ENCODE assay signal across 1 cellular context in the genomic region with DNA sequence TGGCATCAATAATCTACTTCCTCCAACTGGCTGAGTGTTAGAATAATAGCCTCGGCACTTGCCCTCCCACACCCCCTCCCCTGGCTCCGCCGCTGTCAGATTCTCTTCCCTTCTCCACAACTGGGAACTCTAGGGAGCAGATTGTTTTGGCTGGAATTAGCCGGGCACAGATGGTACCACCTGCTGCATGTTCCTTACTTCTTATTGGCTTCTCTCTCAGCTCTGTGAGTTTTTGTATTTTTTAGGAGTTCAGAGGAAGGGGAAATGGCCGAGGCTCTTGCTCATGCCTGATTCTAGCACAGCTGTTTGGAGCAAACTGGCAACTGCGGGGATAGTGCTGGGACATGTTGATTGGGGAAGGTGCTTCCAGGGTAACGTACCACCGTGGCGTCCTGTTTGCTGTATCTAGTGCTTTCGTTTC.
TF ChIP-seq lines count a peak whose summit lies in the region.

No MANE protein-coding gene starts in this region.

TF ChIP-seq in GM23338, 12 proteins besides CTCF, POLR2A, EP300 and RAD21 (continued from another document):
- TF ChIP-seq, protein P1, sequence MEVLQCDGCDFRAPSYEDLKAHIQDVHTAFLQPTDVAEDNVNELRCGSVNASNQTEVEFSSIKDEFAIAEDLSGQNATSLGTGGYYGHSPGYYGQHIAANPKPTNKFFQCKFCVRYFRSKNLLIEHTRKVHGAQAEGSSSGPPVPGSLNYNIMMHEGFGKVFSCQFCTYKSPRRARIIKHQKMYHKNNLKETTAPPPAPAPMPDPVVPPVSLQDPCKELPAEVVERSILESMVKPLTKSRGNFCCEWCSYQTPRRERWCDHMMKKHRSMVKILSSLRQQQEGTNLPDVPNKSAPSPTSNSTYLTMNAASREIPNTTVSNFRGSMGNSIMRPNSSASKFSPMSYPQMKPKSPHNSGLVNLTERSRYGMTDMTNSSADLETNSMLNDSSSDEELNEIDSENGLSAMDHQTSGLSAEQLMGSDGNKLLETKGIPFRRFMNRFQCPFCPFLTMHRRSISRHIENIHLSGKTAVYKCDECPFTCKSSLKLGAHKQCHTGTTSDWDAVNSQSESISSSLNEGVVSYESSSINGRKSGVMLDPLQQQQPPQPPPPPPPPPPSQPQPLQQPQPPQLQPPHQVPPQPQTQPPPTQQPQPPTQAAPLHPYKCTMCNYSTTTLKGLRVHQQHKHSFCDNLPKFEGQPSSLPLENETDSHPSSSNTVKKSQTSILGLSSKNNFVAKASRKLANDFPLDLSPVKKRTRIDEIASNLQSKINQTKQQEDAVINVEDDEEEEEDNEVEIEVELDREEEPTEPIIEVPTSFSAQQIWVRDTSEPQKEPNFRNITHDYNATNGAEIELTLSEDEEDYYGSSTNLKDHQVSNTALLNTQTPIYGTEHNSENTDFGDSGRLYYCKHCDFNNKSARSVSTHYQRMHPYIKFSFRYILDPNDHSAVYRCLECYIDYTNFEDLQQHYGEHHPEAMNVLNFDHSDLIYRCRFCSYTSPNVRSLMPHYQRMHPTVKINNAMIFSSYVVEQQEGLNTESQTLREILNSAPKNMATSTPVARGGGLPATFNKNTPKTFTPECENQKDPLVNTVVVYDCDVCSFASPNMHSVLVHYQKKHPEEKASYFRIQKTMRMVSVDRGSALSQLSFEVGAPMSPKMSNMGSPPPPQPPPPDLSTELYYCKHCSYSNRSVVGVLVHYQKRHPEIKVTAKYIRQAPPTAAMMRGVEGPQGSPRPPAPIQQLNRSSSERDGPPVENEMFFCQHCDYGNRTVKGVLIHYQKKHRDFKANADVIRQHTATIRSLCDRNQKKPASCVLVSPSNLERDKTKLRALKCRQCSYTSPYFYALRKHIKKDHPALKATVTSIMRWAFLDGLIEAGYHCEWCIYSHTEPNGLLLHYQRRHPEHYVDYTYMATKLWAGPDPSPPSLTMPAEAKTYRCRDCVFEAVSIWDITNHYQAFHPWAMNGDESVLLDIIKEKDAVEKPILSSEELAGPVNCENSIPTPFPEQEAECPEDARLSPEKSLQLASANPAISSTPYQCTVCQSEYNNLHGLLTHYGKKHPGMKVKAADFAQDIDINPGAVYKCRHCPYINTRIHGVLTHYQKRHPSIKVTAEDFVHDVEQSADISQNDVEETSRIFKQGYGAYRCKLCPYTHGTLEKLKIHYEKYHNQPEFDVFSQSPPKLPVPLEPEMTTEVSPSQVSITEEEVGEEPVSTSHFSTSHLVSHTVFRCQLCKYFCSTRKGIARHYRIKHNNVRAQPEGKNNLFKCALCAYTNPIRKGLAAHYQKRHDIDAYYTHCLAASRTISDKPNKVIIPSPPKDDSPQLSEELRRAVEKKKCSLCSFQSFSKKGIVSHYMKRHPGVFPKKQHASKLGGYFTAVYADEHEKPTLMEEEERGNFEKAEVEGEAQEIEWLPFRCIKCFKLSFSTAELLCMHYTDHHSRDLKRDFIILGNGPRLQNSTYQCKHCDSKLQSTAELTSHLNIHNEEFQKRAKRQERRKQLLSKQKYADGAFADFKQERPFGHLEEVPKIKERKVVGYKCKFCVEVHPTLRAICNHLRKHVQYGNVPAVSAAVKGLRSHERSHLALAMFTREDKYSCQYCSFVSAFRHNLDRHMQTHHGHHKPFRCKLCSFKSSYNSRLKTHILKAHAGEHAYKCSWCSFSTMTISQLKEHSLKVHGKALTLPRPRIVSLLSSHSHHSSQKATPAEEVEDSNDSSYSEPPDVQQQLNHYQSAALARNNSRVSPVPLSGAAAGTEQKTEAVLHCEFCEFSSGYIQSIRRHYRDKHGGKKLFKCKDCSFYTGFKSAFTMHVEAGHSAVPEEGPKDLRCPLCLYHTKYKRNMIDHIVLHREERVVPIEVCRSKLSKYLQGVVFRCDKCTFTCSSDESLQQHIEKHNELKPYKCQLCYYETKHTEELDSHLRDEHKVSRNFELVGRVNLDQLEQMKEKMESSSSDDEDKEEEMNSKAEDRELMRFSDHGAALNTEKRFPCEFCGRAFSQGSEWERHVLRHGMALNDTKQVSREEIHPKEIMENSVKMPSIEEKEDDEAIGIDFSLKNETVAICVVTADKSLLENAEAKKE (CRISPR knock-in tag; IDR thresholded peaks at IDR 0.05) = no peak
- TF ChIP-seq, protein P2, sequence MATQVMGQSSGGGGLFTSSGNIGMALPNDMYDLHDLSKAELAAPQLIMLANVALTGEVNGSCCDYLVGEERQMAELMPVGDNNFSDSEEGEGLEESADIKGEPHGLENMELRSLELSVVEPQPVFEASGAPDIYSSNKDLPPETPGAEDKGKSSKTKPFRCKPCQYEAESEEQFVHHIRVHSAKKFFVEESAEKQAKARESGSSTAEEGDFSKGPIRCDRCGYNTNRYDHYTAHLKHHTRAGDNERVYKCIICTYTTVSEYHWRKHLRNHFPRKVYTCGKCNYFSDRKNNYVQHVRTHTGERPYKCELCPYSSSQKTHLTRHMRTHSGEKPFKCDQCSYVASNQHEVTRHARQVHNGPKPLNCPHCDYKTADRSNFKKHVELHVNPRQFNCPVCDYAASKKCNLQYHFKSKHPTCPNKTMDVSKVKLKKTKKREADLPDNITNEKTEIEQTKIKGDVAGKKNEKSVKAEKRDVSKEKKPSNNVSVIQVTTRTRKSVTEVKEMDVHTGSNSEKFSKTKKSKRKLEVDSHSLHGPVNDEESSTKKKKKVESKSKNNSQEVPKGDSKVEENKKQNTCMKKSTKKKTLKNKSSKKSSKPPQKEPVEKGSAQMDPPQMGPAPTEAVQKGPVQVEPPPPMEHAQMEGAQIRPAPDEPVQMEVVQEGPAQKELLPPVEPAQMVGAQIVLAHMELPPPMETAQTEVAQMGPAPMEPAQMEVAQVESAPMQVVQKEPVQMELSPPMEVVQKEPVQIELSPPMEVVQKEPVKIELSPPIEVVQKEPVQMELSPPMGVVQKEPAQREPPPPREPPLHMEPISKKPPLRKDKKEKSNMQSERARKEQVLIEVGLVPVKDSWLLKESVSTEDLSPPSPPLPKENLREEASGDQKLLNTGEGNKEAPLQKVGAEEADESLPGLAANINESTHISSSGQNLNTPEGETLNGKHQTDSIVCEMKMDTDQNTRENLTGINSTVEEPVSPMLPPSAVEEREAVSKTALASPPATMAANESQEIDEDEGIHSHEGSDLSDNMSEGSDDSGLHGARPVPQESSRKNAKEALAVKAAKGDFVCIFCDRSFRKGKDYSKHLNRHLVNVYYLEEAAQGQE (IDR thresholded peaks at IDR 0.05; ENCODE audit: unreplicated experiment) = no peak
- TF ChIP-seq POLR2AphosphoS5 (IDR thresholded peaks at IDR 0.05; ENCODE audit: low read depth) = no peak
